Comparison of ENCODE assay signal across 4 cellular contexts in the genomic region with DNA sequence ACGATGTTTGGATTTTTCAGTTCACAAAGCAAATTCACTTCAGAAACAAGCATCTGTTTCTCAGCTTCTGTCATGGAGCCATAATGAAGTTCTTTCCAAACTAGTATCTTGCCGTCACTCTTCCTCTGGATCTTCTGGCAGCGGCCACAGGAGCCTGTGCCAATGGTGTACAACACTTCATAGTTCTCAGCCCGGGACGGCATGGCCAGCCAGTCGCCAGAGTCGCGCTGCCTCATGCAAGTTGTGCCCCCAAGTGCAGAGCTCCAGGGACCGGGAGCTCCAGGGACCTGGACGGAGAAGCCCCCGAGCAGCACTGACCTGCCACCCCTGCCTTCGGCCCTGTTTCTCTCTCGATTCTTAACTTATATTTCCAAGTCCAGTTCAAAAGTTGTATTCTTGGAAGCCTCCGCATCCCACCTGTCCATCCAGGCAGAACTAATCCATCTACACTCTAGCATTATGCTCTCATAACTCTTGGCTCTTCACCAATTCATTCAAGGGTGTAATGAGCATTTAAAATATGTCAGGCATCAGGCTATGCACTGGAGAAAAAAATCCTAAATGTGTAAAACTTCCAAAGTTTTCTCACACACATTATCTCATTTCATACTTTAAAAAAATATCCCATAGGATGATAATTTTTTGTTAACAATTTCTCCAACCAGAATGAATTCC. TPM values are rescaled to one million over a fixed set of nuclear protein-coding genes. Genes with fewer than 3 reads are reported as not detected.
"Had no signal": no experiment of that assay in that cellular context is flagged by ENCODE, and none has a peak within 500 bp of the region (broad histone marks: within the 10 kb centered on the region; RNA-seq: fewer than 3 reads in every experiment).

No MANE protein-coding gene starts in this region.

RNA-seq across cellular contexts. Expression of a gene that starts 30.5 kb away (rescaled TPM):
- total RNA-seq: IMR-90, PC-3, Right ventricle myocardium inferior, RPMI7951 had no signal
